29 cellular contexts compared by ENCODE assay signal in the genomic region with DNA sequence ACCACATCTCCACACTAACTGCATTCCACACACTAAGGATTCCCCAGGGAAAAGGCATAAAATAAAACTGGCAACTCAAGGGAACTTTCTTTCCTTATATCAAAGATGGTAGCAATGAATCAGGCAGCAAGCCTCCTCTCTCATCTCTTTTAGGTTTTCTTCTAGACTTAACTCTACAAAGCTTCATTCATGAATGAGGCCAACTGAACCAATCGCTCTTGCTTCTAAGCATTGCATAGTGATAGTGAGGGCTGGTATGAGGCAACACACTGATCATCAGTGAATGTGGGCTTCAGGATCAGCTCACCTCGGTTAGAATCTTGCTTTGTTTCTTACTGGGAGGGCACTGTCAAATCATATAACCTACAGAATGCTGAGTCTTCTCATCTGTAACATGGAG.
"Had no signal": no experiment of that assay in that cellular context is flagged by ENCODE, and none has a peak within 500 bp of the region (broad histone marks: within the 10 kb centered on the region; RNA-seq: fewer than 3 reads in every experiment).

No MANE protein-coding gene starts in this region.

- H3K27me3 Mint-ChIP-seq: progenitor cell of endocrine pancreas; stimulated activated naive B cell treated with anti-CD40 and anti-IgM and Interleukin-4, amounts not matched to agents 10 μg/mL and 1 μg/mL and 100 μg/mL, for 72 hours; stimulated activated naive CD8-positive, alpha-beta T cell treated with anti-CD3 and anti-CD28 coated beads, Interleukin-15, Interleukin-2, amounts not matched to agents 100 ng/mL and 50 ng/mL, for 24 hours had no signal

- H2AFZ ChIP-seq: neural progenitor cell, parathyroid adenoma had no signal

- H3K27ac Mint-ChIP-seq: natural killer cell; nephron; neural progenitor cell; progenitor cell of endocrine pancreas; stimulated activated effector memory CD8-positive, alpha-beta T cell treated with anti-CD3 and anti-CD28 coated beads, Interleukin-12 subunit alpha, Interleukin-12 subunit beta, amount 100 ng/mL, for 72 hours; stimulated activated naive B cell treated with anti-CD40 and anti-IgM and Interleukin-4, amounts not matched to agents 10 μg/mL and 1 μg/mL and 100 μg/mL, for 72 hours; stimulated activated naive CD8-positive, alpha-beta T cell treated with anti-CD3 and anti-CD28 coated beads, Interleukin-15, Interleukin-2, amounts not matched to agents 100 ng/mL and 50 ng/mL, for 24 hours had no signal

- H3K9me3 ChIP-seq: ovary, psoas muscle, right lobe of liver, sigmoid colon, thoracic aorta, thyroid gland, upper lobe of left lung, vagina had no signal

- H3K27me3 ChIP-seq: neural progenitor cell, ovary, right lobe of liver, sigmoid colon, stomach, thyroid gland, tibial nerve, upper lobe of left lung, vagina had no signal

- H3K4me1 Mint-ChIP-seq: natural killer cell; nephron; neural progenitor cell; stimulated activated effector memory CD8-positive, alpha-beta T cell treated with anti-CD3 and anti-CD28 coated beads, Interleukin-12 subunit alpha, Interleukin-12 subunit beta, amount 100 ng/mL, for 72 hours; stimulated activated naive B cell treated with anti-CD40 and anti-IgM and Interleukin-4, amounts not matched to agents 10 μg/mL and 1 μg/mL and 100 μg/mL, for 72 hours had no signal

- H3K79me2 ChIP-seq: parathyroid adenoma had no signal

- H3K4me3 ChIP-seq: neural progenitor cell, ovary, psoas muscle, right lobe of liver, sigmoid colon, stomach, thoracic aorta, thyroid gland, tibial nerve, upper lobe of left lung, vagina had no signal

- H3K36me3 ChIP-seq: neural progenitor cell, ovary, right lobe of liver, sigmoid colon, stomach, thoracic aorta, thyroid gland, tibial nerve, upper lobe of left lung, vagina had no signal

- H3K4me3 Mint-ChIP-seq: natural killer cell; nephron; neural progenitor cell; stimulated activated effector memory CD8-positive, alpha-beta T cell treated with anti-CD3 and anti-CD28 coated beads, Interleukin-12 subunit alpha, Interleukin-12 subunit beta, amount 100 ng/mL, for 72 hours; stimulated activated naive B cell treated with anti-CD40 and anti-IgM and Interleukin-4, amounts not matched to agents 10 μg/mL and 1 μg/mL and 100 μg/mL, for 72 hours; stimulated activated naive CD8-positive, alpha-beta T cell treated with anti-CD3 and anti-CD28 coated beads, Interleukin-15, Interleukin-2, amounts not matched to agents 100 ng/mL and 50 ng/mL, for 24 hours had no signal

- H3K9ac ChIP-seq: neural progenitor cell, parathyroid adenoma had no signal

- H3K27ac ChIP-seq: neural progenitor cell, ovary, parathyroid adenoma, psoas muscle, right lobe of liver, sigmoid colon, stomach, thoracic aorta, thyroid gland, tibial nerve, upper lobe of left lung, vagina had no signal

- FAIRE-seq: small intestine, urothelium cell line had no signal

- DNase-seq: natural killer cell; occipital lobe; ovary; posterior cingulate gyrus; psoas muscle; right cardiac atrium; right lobe of liver; sigmoid colon; small intestine; stimulated activated CD4-positive, alpha-beta T cell treated with anti-CD3 and anti-CD28 coated beads, Interleukin-15, amount 100 ng/mL, for 24 hours; stimulated activated CD4-positive, alpha-beta T cell treated with anti-CD3 and anti-CD28 coated beads, Interleukin-2, amount 100 ng/mL, for 24 hours; stimulated activated CD4-positive, alpha-beta T cell treated with anti-CD3 and anti-CD28 coated beads, Interleukin-2, amount 100 ng/mL, for 48 hours; stimulated activated CD4-positive, alpha-beta T cell treated with anti-CD3 and anti-CD28 coated beads, Interleukin-4, amount 100 ng/mL, for 24 hours; stimulated activated naive B cell treated with anti-CD40 and anti-IgM and Interleukin-4, amounts not matched to agents 10 μg/mL and 1 μg/mL and 100 μg/mL, for 72 hours; stimulated activated naive CD4-positive, alpha-beta T cell treated with Interleukin-2 at 50 U/mL for 16 hours; stomach; thyroid gland; trophoblast cell; upper lobe of left lung had no signal

- H3K36me3 Mint-ChIP-seq: natural killer cell; stimulated activated effector memory CD8-positive, alpha-beta T cell treated with anti-CD3 and anti-CD28 coated beads, Interleukin-12 subunit alpha, Interleukin-12 subunit beta, amount 100 ng/mL, for 72 hours; stimulated activated naive B cell treated with anti-CD40 and anti-IgM and Interleukin-4, amounts not matched to agents 10 μg/mL and 1 μg/mL and 100 μg/mL, for 72 hours had no signal

- ATAC-seq: natural killer cell; psoas muscle; right cardiac atrium; right lobe of liver; stimulated activated effector memory CD8-positive, alpha-beta T cell treated with anti-CD3 and anti-CD28 coated beads, Interleukin-12 subunit alpha, Interleukin-12 subunit beta, amount 100 ng/mL, for 72 hours; stimulated activated naive B cell treated with anti-CD40 and anti-IgM and Interleukin-4, amounts not matched to agents 10 μg/mL and 1 μg/mL and 100 μg/mL, for 72 hours had no signal

- H3K4me1 ChIP-seq: neural progenitor cell, parathyroid adenoma, psoas muscle, right lobe of liver, sigmoid colon, stomach, thyroid gland, tibial nerve, upper lobe of left lung, vagina had no signal

- H3K4me2 ChIP-seq: neural progenitor cell had no signal
